8 cellular contexts compared by ENCODE assay signal in the genomic region with DNA sequence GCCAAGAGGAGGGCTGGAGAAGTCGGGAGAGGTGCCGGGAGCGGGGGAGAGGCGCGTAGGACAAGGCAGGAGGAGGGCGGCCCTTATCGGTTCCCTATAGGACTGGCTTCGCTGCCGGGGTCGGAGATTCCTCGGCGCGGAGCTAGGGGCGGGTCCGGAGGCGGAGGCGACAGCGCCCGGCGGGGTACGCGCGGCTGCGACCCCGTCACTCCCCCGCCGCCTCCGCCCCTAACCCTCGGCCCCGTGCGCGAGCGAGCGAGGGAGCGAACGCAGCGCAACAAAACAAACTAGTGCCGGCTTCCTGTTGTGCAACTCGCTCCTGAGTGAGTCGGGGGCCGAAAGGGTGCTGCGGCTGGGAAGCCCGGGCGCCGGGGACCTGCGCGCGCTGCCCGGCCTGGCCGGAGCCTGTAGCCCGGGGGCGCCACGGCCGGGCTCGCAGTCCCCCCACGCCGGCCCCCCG. TPM values are rescaled to one million over a fixed set of nuclear protein-coding genes. Genes with fewer than 3 reads are reported as not detected.
DNase-seq lines count a peak whose midpoint lies in the region; ATAC-seq and TF ChIP-seq lines count a peak whose summit lies in the region.

No MANE protein-coding gene starts in this region.

- peaks cover 33% of the 10 kb centered on the region for H3K4me1 Mint-ChIP-seq in activated CD4-positive, alpha-beta T cell treated with anti-CD3 and anti-CD28 coated beads, Interleukin-2, amount 10 ng/mL, durations not matched to agents 24 days and 14 days

- H3K27ac ChIP-seq in liver (ENCODE audit: low read depth in 1 of 2, low read length in 2 of 2): peak overlapping the region; percentile 85 to 87

- H3K9me3 Mint-ChIP-seq in activated CD4-positive, alpha-beta T cell treated with anti-CD3 and anti-CD28 coated beads, Interleukin-2, amount 10 ng/mL, durations not matched to agents 24 days and 14 days: no peaks in the 10 kb centered on the region

- H3K79me2 ChIP-seq in Loucy (ENCODE audit: insufficient read depth, low read length): no peaks in the 10 kb centered on the region

- H3K27ac Mint-ChIP-seq in activated CD4-positive, alpha-beta T cell treated with anti-CD3 and anti-CD28 coated beads, Interleukin-2, amount 10 ng/mL, durations not matched to agents 24 days and 14 days: peak overlapping the region; percentile 91

- no peaks in the 10 kb centered on the region for H3F3A ChIP-seq in Loucy (ENCODE audit: low read depth)

- peak; percentile 36 for ATAC-seq in GM21447 (IDR thresholded peaks at IDR 0.05; ENCODE audit: unreplicated experiment)

- peak overlapping the region; percentile 68 for H3K9ac ChIP-seq in Loucy (ENCODE audit: low read depth, low read length, poor library complexity, severe bottlenecking)
- peak overlapping the region in 1 of 2 donors; percentile 79 for H3K9ac ChIP-seq in liver (ENCODE audit: low read depth in 1 of 2, low read length in 2 of 2)

- intact Hi-C loops in activated CD4-positive, alpha-beta T cell treated with anti-CD3 and anti-CD28 coated beads, Interleukin-2, amount 10 ng/mL, durations not matched to agents 24 days and 14 days (cut with micrococcal nuclease): loop anchor here (1.0 to 5.0 kb wide), 6 partner anchors 8 to 771 kb away; partner anchors contain the start of gene RFX3

- H4K20me1 ChIP-seq in Loucy (ENCODE audit: insufficient read depth, low read length, poor library complexity, severe bottlenecking): no peaks in the 10 kb centered on the region

- no peaks in the 10 kb centered on the region for H3K27me3 ChIP-seq in Loucy (ENCODE audit: insufficient read depth, low read length, poor library complexity, severe bottlenecking)
- no peaks in the 10 kb centered on the region for H3K27me3 ChIP-seq in liver (ENCODE audit: control insufficient read depth in 4 of 4, insufficient read depth in 4 of 4, low read length in 3 of 4)

- under 1% methylated on average over 58 of the region's 58 CpGs for WGBS in liver

- no peaks in the 10 kb centered on the region for H3K9me2 ChIP-seq in Loucy (replicated peaks; ENCODE audit: low read depth, low read length)

- no peaks in the 10 kb centered on the region for H3K36me3 ChIP-seq in Loucy (ENCODE audit: insufficient read depth, low read length)
- H3K36me3 ChIP-seq in liver (ENCODE audit: control insufficient read depth in 4 of 4, insufficient read depth in 3 of 4, low read depth in 1 of 4, low read length in 3 of 4): no peaks in the 10 kb centered on the region

- TF ChIP-seq RAD21 in liver (IDR thresholded peaks at IDR 0.05): no peak

- DNase-seq in DMS79 (lab: John Stamatoyannopoulos, UW): peak; percentile 30
- peak; percentile 86 for DNase-seq in activated CD4-positive, alpha-beta T cell treated with anti-CD3 and anti-CD28 coated beads, Interleukin-2, amount 10 ng/mL, durations not matched to agents 24 days and 14 days
- peak; percentile 73 to 82 for DNase-seq in dermis microvascular lymphatic vessel endothelial cell (ENCODE audit: low read depth in 2 of 2)
- peak in 2 of 3 donors; percentile 19 to 29 for DNase-seq in stimulated activated CD4-positive, alpha-beta T cell treated with anti-CD3 and anti-CD28 coated beads, TNF-alpha, amount 100 ng/mL, for 1 hour (ENCODE audit: low read depth in 3 of 3, low spot score in 1 of 3)
- DNase-seq in SW 1271 (lab: John Stamatoyannopoulos, UW): no peak

- TF ChIP-seq CTCF in Loucy (conservative IDR thresholded peaks at IDR 0.05; ENCODE audit: low read length): no peak
- TF ChIP-seq CTCF in liver (IDR thresholded peaks at IDR 0.05; ENCODE audit: low read depth, low read length, missing input control): no peak

- H3K9me3 ChIP-seq in Loucy (ENCODE audit: insufficient read depth, low read depth, low read length): no peaks in the 10 kb centered on the region
- no peaks in the 10 kb centered on the region for H3K9me3 ChIP-seq in liver (ENCODE audit: control insufficient read depth in 4 of 4, low read length in 3 of 4)

- H3K4me1 ChIP-seq in Loucy (ENCODE audit: insufficient read depth, low read length, poor library complexity, severe bottlenecking): no peaks in the 10 kb centered on the region
- peaks cover 1 to 6% (median 3%) of the 10 kb centered on the region in 4 donors for H3K4me1 ChIP-seq in liver (ENCODE audit: control insufficient read depth in 4 of 4, insufficient read depth in 4 of 4, low read length in 3 of 4)

- H3K27me3 Mint-ChIP-seq in activated CD4-positive, alpha-beta T cell treated with anti-CD3 and anti-CD28 coated beads, Interleukin-2, amount 10 ng/mL, durations not matched to agents 24 days and 14 days: peaks cover 69% of the 10 kb centered on the region

- peak overlapping the region; percentile 91 for H2AFZ ChIP-seq in Loucy (ENCODE audit: low read length)

- peak overlapping the region; percentile 99 for H3K4me3 Mint-ChIP-seq in activated CD4-positive, alpha-beta T cell treated with anti-CD3 and anti-CD28 coated beads, Interleukin-2, amount 10 ng/mL, durations not matched to agents 24 days and 14 days

- peak overlapping the region; percentile 72 for H3K4me2 ChIP-seq in Loucy (ENCODE audit: low read depth, low read length, poor library complexity, severe bottlenecking)

- H3K36me3 Mint-ChIP-seq in activated CD4-positive, alpha-beta T cell treated with anti-CD3 and anti-CD28 coated beads, Interleukin-2, amount 10 ng/mL, durations not matched to agents 24 days and 14 days (ENCODE audit: low read depth): no peaks in the 10 kb centered on the region

- peak overlapping the region; percentile 74 for H3K4me3 ChIP-seq in Loucy (ENCODE audit: low read length, poor library complexity, severe bottlenecking)
- peak overlapping the region; percentile 75 to 85 (median 82) for H3K4me3 ChIP-seq in liver (ENCODE audit: low read depth in 1 of 3, low read length in 3 of 3)

TF ChIP-seq in liver, 16 proteins besides CTCF, POLR2A, EP300 and RAD21:
- TF ChIP-seq GABPA (IDR thresholded peaks at IDR 0.05 in 1 of 2, conservative IDR thresholded peaks at IDR 0.05 in 1 of 2): no peak
- TF ChIP-seq SP1 (IDR thresholded peaks at IDR 0.05): no peak
- no peak for TF ChIP-seq ZBTB33 (IDR thresholded peaks at IDR 0.05)
- peak in 1 of 2 donors; percentile 67 for TF ChIP-seq EGR1 (IDR thresholded peaks at IDR 0.05; ENCODE audit: low read depth in 2 of 2)
- TF ChIP-seq FOXA2 (IDR thresholded peaks at IDR 0.05): no peak
- peak; percentile 4 for TF ChIP-seq REST (IDR thresholded peaks at IDR 0.05)
- TF ChIP-seq ATF3 (IDR thresholded peaks at IDR 0.05): no peak
- TF ChIP-seq FOXA1 (IDR thresholded peaks at IDR 0.05): no peak

RNA-seq across cellular contexts. Expression of gene GLIS3, which starts 2.0 kb away (rescaled TPM):
- 1.3 and 1.8 TPM in 2 replicates for total RNA-seq in activated CD4-positive, alpha-beta T cell treated with anti-CD3 and anti-CD28 coated beads, Interleukin-2, amount 10 ng/mL, durations not matched to agents 24 days and 14 days
- 21.4 and 42.0 TPM in 2 replicates for total RNA-seq in dermis microvascular lymphatic vessel endothelial cell
- total RNA-seq in liver: 10 to 100 TPM in 1 of 2 donors, 1 to 10 TPM in 1; 9.7 to 25.9 TPM
- polyA plus RNA-seq in liver: 1 to 10 TPM; 4.2 to 5.9 TPM

Comparison
In these comparisons a context has a peak if more than half of its experiments do, and no peak if none do; other contexts are left out.
1. DNase-seq: peak in DMS79 (single experiment), activated CD4-positive, alpha-beta T cell treated with anti-CD3 and anti-CD28 coated beads, Interleukin-2, amount 10 ng/mL, durations not matched to agents 24 days and 14 days (single experiment), dermis microvascular lymphatic vessel endothelial cell (2 of 2) and stimulated activated CD4-positive, alpha-beta T cell treated with anti-CD3 and anti-CD28 coated beads, TNF-alpha, amount 100 ng/mL, for 1 hour (2 of 3); none in SW 1271 (0 of 2).